Comparison of ENCODE assay signal across 23 cellular contexts in genomic region chr11:33457948-33458347, GRCh38.
"Had no signal": no experiment of that assay in that cellular context is flagged by ENCODE, and none has a peak within 500 bp of the region (broad histone marks: within the 10 kb centered on the region; RNA-seq: fewer than 3 reads in every experiment).

No MANE protein-coding gene starts in this region.

- H3K4me1 ChIP-seq: colonic mucosa, lower lobe of right lung, psoas muscle, sigmoid colon, stomach, thyroid gland had no signal

- DNase-seq: colonic mucosa; effector CD8-positive, alpha-beta T cell; erythroblast; hypothalamus; immature natural killer cell; left ventricle myocardium superior; lower lobe of right lung; natural killer cell; occipital lobe; ovary; posterior cingulate gyrus; psoas muscle; right cardiac atrium; sigmoid colon; stimulated activated CD4-positive, alpha-beta T cell treated with anti-CD3 and anti-CD28 coated beads, Interleukin-2, amount 100 ng/mL, for 24 hours; stimulated activated CD4-positive, alpha-beta T cell treated with anti-CD3 and anti-CD28 coated beads, Interleukin-4, amount 100 ng/mL, for 24 hours; stimulated activated naive CD4-positive, alpha-beta T cell treated with Interleukin-2 at 50 U/mL for 16 hours; stomach; thyroid gland; trophoblast cell had no signal

- ATAC-seq: left ventricle myocardium superior, lower lobe of right lung, natural killer cell, psoas muscle, right cardiac atrium had no signal

- H3K36me3 ChIP-seq: colonic mucosa, lower lobe of right lung, ovary, sigmoid colon, stomach, thyroid gland had no signal

- H3K4me3 ChIP-seq: colonic mucosa, lower lobe of right lung, ovary, psoas muscle, sigmoid colon, stomach, thyroid gland had no signal

- H3K27ac ChIP-seq: colonic mucosa, lower lobe of right lung, ovary, psoas muscle, sigmoid colon, stomach, thyroid gland had no signal

- H3K27me3 ChIP-seq: colonic mucosa, ovary, sigmoid colon, stomach, thyroid gland had no signal

- H3K9me3 ChIP-seq: colonic mucosa, lower lobe of right lung, ovary, psoas muscle, sigmoid colon, stomach, thyroid gland had no signal

- FAIRE-seq: endothelial cell of umbilical vein, frontal cortex, keratinocyte had no signal
